Comparison of ENCODE assay signal across 37 cellular contexts in genomic region chr12:67999244-67999643, GRCh38. TPM values are rescaled to one million over a fixed set of nuclear protein-coding genes. Genes with fewer than 3 reads are reported as not detected.
"Had no signal": no experiment of that assay in that cellular context is flagged by ENCODE, and none has a peak within 500 bp of the region (broad histone marks: within the 10 kb centered on the region; RNA-seq: fewer than 3 reads in every experiment).

No MANE protein-coding gene starts in this region.

- H3K4me1 ChIP-seq: adrenal gland, body of pancreas, colonic mucosa, esophagus squamous epithelium, gastroesophageal sphincter, heart right ventricle had no signal

- H3K27me3 Mint-ChIP-seq: activated B cell treated with CpG ODN at 0.5 μM for 24 hours; activated CD8-positive, alpha-beta memory T cell treated with anti-CD3 and anti-CD28 coated beads, Interleukin-2, amount 10 ng/mL, durations not matched to agents 7 days and 5 days; activated CD8-positive, alpha-beta T cell treated with anti-CD3 and anti-CD28 coated beads for 36 hours; activated naive CD4-positive, alpha-beta T cell treated with anti-CD3 and anti-CD28 coated beads, Interleukin-2, amount 10 ng/mL, durations not matched to agents 7 days and 5 days had no signal

- DNase-seq: activated B cell treated with CpG ODN at 0.5 μM for 24 hours; activated CD4-positive, alpha-beta T cell treated with anti-CD3 and anti-CD28 coated beads for 48 hours; activated CD4-positive, alpha-beta T cell treated with anti-CD3 and anti-CD28 coated beads, Interleukin-2, amount 50 U/mL, for 1 hour; activated CD4-positive, alpha-beta T cell treated with anti-CD3 and anti-CD28 coated beads, Interleukin-2, amount 50 U/mL, for 48 hours; activated CD8-positive, alpha-beta memory T cell treated with anti-CD3 and anti-CD28 coated beads, Interleukin-2, amount 10 ng/mL, durations not matched to agents 7 days and 5 days; activated CD8-positive, alpha-beta memory T cell treated with anti-CD3 and anti-CD28 coated beads, Interleukin-2, amount 50 U/mL, for 4 hours; activated CD8-positive, alpha-beta T cell treated with anti-CD3 and anti-CD28 coated beads for 36 hours; activated gamma-delta T cell; activated naive CD4-positive, alpha-beta T cell; activated naive CD4-positive, alpha-beta T cell treated with anti-CD3 and anti-CD28 coated beads, Interleukin-2, amount 10 ng/mL, durations not matched to agents 7 days and 5 days; activated T-cell treated with anti-CD3 and anti-CD28 coated beads, Interleukin-2, amount 50 U/mL, for 1 hour; activated T-cell treated with anti-CD3 and anti-CD28 coated beads, Interleukin-2, amount 50 U/mL, for 48 hours; adrenal gland; amygdala; aorta; body of pancreas; caudate nucleus; colonic mucosa; effector CD8-positive, alpha-beta T cell; esophagus squamous epithelium; foreskin melanocyte; heart right ventricle; T-helper 1 cell; T-helper 17 cell; T1000; WERI-Rb-1 had no signal

- ATAC-seq: activated CD4-positive, CD25-positive, alpha-beta regulatory T cell treated with anti-CD3 and anti-CD28 coated beads, Interleukin-2, amount 50 U/mL, for 24 hours; activated CD8-positive, alpha-beta memory T cell treated with anti-CD3 and anti-CD28 coated beads, Interleukin-2, amount 10 ng/mL, durations not matched to agents 7 days and 5 days; activated CD8-positive, alpha-beta T cell treated with anti-CD3 and anti-CD28 coated beads for 36 hours; body of pancreas; gastroesophageal sphincter; heart right ventricle; T-helper 17 cell had no signal

- H3K4me3 Mint-ChIP-seq: activated B cell treated with CpG ODN at 0.5 μM for 24 hours; activated CD8-positive, alpha-beta memory T cell treated with anti-CD3 and anti-CD28 coated beads, Interleukin-2, amount 10 ng/mL, durations not matched to agents 7 days and 5 days; activated CD8-positive, alpha-beta T cell treated with anti-CD3 and anti-CD28 coated beads for 36 hours; activated naive CD4-positive, alpha-beta T cell treated with anti-CD3 and anti-CD28 coated beads, Interleukin-2, amount 10 ng/mL, durations not matched to agents 7 days and 5 days; T-helper 17 cell; T-helper 2 cell treated with Interferon-gamma antibody and Interleukin-4, amounts not matched to agents 5 μg/mL and 100 μg/mL, for 36 hours had no signal

- H3K27ac Mint-ChIP-seq: activated B cell treated with CpG ODN at 0.5 μM for 24 hours; activated CD8-positive, alpha-beta memory T cell treated with anti-CD3 and anti-CD28 coated beads, Interleukin-2, amount 10 ng/mL, durations not matched to agents 7 days and 5 days; activated naive CD4-positive, alpha-beta T cell treated with anti-CD3 and anti-CD28 coated beads, Interleukin-2, amount 10 ng/mL, durations not matched to agents 7 days and 5 days; activated naive CD4-positive, alpha-beta T cell treated with anti-CD3 and anti-CD28 coated beads, Interleukin-2, amount 50 U/mL, for 72 hours; T-helper 17 cell; T-helper 2 cell treated with Interferon-gamma antibody and Interleukin-4, amounts not matched to agents 5 μg/mL and 100 μg/mL, for 36 hours had no signal

- H3K36me3 Mint-ChIP-seq: activated naive CD4-positive, alpha-beta T cell treated with anti-CD3 and anti-CD28 coated beads, Interleukin-2, amount 10 ng/mL, durations not matched to agents 7 days and 5 days had no signal

- H3K4me3 ChIP-seq: adrenal gland, body of pancreas, colonic mucosa, esophagus squamous epithelium, gastroesophageal sphincter, heart right ventricle had no signal

- H3K27ac ChIP-seq: adrenal gland, body of pancreas, colonic mucosa, epithelial cell of prostate, esophagus squamous epithelium, gastroesophageal sphincter, heart right ventricle, WERI-Rb-1 had no signal

- H3K27me3 ChIP-seq: adrenal gland, body of pancreas, colonic mucosa, gastroesophageal sphincter had no signal

- H3K36me3 ChIP-seq: adrenal gland, colonic mucosa, esophagus squamous epithelium, gastroesophageal sphincter, heart right ventricle, WERI-Rb-1 had no signal

- H3K9me3 ChIP-seq: adrenal gland, body of pancreas, colonic mucosa, esophagus squamous epithelium, gastroesophageal sphincter, heart right ventricle had no signal

- H3K9me3 Mint-ChIP-seq: activated B cell treated with CpG ODN at 0.5 μM for 24 hours; activated CD8-positive, alpha-beta T cell treated with anti-CD3 and anti-CD28 coated beads for 36 hours; activated naive CD4-positive, alpha-beta T cell treated with anti-CD3 and anti-CD28 coated beads, Interleukin-2, amount 10 ng/mL, durations not matched to agents 7 days and 5 days; T-helper 2 cell treated with Interferon-gamma antibody and Interleukin-4, amounts not matched to agents 5 μg/mL and 100 μg/mL, for 36 hours had no signal

RNA-seq across cellular contexts. Expression of gene IFNG-AS1, which starts 10.0 kb away (rescaled TPM):
- total RNA-seq: body of pancreas, colonic mucosa, dermis microvascular lymphatic vessel endothelial cell, endothelial cell of umbilical vein, fibroblast of lung, fibroblast of villous mesenchyme, gastroesophageal sphincter, glomerular endothelial cell had no signal
- polyA plus RNA-seq: adrenal gland, aorta, endothelial cell of umbilical vein, esophagus, fibroblast of lung had no signal
